ENCODE assay signal across 22 cellular contexts in the genomic region with DNA sequence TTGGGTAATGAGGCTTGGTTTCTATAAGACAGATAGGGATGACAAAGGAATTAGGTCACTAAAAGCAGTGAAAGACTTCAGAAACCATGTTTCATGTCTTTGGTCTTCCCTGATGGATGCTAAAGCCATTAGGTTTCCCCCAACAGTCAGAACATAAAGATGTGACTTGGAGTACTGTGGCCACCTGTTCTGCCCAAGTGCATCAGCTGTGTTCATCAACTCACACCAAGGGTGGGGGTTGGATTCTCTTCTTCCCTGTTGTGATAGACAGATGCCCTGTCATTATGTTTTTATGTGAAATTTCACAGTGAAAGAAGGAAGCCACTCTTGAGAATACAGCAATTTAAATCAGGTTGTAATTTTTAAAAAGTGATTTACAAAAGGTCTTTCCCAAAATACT.
"Had no signal": no experiment of that assay in that cellular context is flagged by ENCODE, and none has a peak within 500 bp of the region (broad histone marks: within the 10 kb centered on the region; RNA-seq: fewer than 3 reads in every experiment).

No MANE protein-coding gene starts in this region.

- ATAC-seq: activated CD4-positive, alpha-beta T cell treated with anti-CD3 and anti-CD28 coated beads for 36 hours; activated T-cell treated with anti-CD3 and anti-CD28 coated beads, Interleukin-2, amount 50 U/mL, for 72 hours; body of pancreas; left lung; lower lobe of right lung; naive thymus-derived CD8-positive, alpha-beta T cell; pancreas; stimulated activated memory B cell treated with anti-CD40 and anti-IgM and Interleukin-4, amounts not matched to agents 10 μg/mL and 1 μg/mL and 100 μg/mL, for 72 hours; stimulated activated naive CD8-positive, alpha-beta T cell treated with anti-CD3 and anti-CD28 coated beads, Interleukin-15, amount 100 ng/mL, for 72 hours; upper lobe of right lung had no signal

- DNase-seq: activated CD4-positive, alpha-beta T cell treated with anti-CD3 and anti-CD28 coated beads for 36 hours; activated CD4-positive, CD25-positive, alpha-beta regulatory T cell; activated effector memory CD4-positive, alpha-beta T cell treated with Interleukin-2 at 50 U/mL for 16 hours; activated naive CD4-positive, alpha-beta T cell treated with Interleukin-2 at 50 U/mL for 16 hours; activated T-cell treated with anti-CD3 and anti-CD28 coated beads for 4 hours; activated T-cell treated with anti-CD3 and anti-CD28 coated beads, Interleukin-2, amount 50 U/mL, for 72 hours; anterior cingulate cortex; body of pancreas; effector memory CD4-positive, alpha-beta T cell; left lung; lower lobe of right lung; mesenchymal stem cell; naive thymus-derived CD8-positive, alpha-beta T cell; nucleus accumbens; pancreas; stimulated activated CD4-positive, alpha-beta T cell treated with anti-CD3 and anti-CD28 coated beads, Interleukin-1b, Interleukin-23, amount 100 ng/mL, for 48 hours; stimulated activated CD4-positive, alpha-beta T cell treated with anti-CD3 and anti-CD28 coated beads, Interleukin-4, amount 100 ng/mL, for 4 hours; stimulated activated CD8-positive, alpha-beta memory T cell treated with anti-CD3 and anti-CD28 coated beads, Interleukin-4, amount 100 ng/mL, for 48 hours; stimulated activated naive CD8-positive, alpha-beta T cell treated with anti-CD3 and anti-CD28 coated beads, Interleukin-15, amount 100 ng/mL, for 72 hours; substantia nigra; upper lobe of right lung had no signal
